8 cellular contexts compared by ENCODE assay signal in genomic region chr3:133573629-133574194, GRCh38. TPM values are rescaled to one million over a fixed set of nuclear protein-coding genes. Genes with fewer than 3 reads are reported as not detected.
DNase-seq lines count a peak whose midpoint lies in the region; ATAC-seq and TF ChIP-seq lines count a peak whose summit lies in the region.

A gene with protein sequence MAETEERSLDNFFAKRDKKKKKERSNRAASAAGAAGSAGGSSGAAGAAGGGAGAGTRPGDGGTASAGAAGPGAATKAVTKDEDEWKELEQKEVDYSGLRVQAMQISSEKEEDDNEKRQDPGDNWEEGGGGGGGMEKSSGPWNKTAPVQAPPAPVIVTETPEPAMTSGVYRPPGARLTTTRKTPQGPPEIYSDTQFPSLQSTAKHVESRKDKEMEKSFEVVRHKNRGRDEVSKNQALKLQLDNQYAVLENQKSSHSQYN (plus strand): TSS chr3:133573686. CDS start chr3:133574045, 359 bp downstream.

- H3K4me3 Mint-ChIP-seq in chondrocyte (ENCODE audit: unreplicated experiment) (peak within 1 kb of the TSS; percentile 80), type B pancreatic cell (peak within 1 kb of the TSS; percentile 94)

- H3K27me3 Mint-ChIP-seq in chondrocyte (ENCODE audit: low read depth) (no peaks in the 10 kb centered on the region), type B pancreatic cell (no peaks in the 10 kb centered on the region)

- no peak for TF ChIP-seq EP300 in Ishikawa (IDR thresholded peaks at IDR 0.05; ENCODE audit: borderline replicate concordance)

- H3K27ac Mint-ChIP-seq in chondrocyte (ENCODE audit: unreplicated experiment) = peak within 1 kb of the TSS; percentile 93
- peak within 1 kb of the TSS; percentile 96 for H3K27ac Mint-ChIP-seq in type B pancreatic cell

- H3K4me1 Mint-ChIP-seq in chondrocyte (ENCODE audit: low read depth) = peaks cover 81% of the 10 kb centered on the region
- H3K4me1 Mint-ChIP-seq in type B pancreatic cell (ENCODE audit: unreplicated experiment) = peaks cover 43% of the 10 kb centered on the region

- TF ChIP-seq RAD21 in Ishikawa (IDR thresholded peaks at IDR 0.05; ENCODE audit: low read depth) = no peak

- H3K36me3 Mint-ChIP-seq in chondrocyte (ENCODE audit: low read depth) (peaks cover 19% of the 10 kb centered on the region), type B pancreatic cell (peaks cover 28% of the 10 kb centered on the region)

- no peaks in the 10 kb centered on the region for H3K9me3 Mint-ChIP-seq in chondrocyte (ENCODE audit: low read depth)
- no peaks in the 10 kb centered on the region for H3K9me3 Mint-ChIP-seq in type B pancreatic cell

- TF ChIP-seq CTCF in chondrocyte (IDR thresholded peaks at IDR 0.05) (no peak), type B pancreatic cell (conservative IDR thresholded peaks at IDR 0.05) (no peak)

- peak; percentile 22 for ATAC-seq in GM21619 (IDR thresholded peaks at IDR 0.05; ENCODE audit: unreplicated experiment)

- DNase-seq in Daoy (ENCODE audit: low read depth) = no peak
- no peak for DNase-seq in chondrocyte (ENCODE audit: low spot score)
- no peak for DNase-seq in lung microvascular endothelial cell (ENCODE audit: low read depth in 2 of 2)
- no peak for DNase-seq in type B pancreatic cell (ENCODE audit: extremely low spot score, unreplicated experiment)
- DNase-seq in COLO668 (lab: John Stamatoyannopoulos, UW; ENCODE audit: unreplicated experiment) = no peak
- no peak for DNase-seq in nucleus accumbens (lab: John Stamatoyannopoulos, UW)

TF ChIP-seq in Ishikawa, 13 proteins besides CTCF, POLR2A, EP300 and RAD21:
- TF ChIP-seq TEAD4 (IDR thresholded peaks at IDR 0.05) = peak; percentile 21; the same call in 1 of the 2 replicates
- TF ChIP-seq FOXM1 (IDR thresholded peaks at IDR 0.05; ENCODE audit: borderline replicate concordance, low read depth) = no peak
- peak; percentile 78 for TF ChIP-seq TAF1 (IDR thresholded peaks at IDR 0.05; ENCODE audit: low read depth)
- TF ChIP-seq, protein P1, sequence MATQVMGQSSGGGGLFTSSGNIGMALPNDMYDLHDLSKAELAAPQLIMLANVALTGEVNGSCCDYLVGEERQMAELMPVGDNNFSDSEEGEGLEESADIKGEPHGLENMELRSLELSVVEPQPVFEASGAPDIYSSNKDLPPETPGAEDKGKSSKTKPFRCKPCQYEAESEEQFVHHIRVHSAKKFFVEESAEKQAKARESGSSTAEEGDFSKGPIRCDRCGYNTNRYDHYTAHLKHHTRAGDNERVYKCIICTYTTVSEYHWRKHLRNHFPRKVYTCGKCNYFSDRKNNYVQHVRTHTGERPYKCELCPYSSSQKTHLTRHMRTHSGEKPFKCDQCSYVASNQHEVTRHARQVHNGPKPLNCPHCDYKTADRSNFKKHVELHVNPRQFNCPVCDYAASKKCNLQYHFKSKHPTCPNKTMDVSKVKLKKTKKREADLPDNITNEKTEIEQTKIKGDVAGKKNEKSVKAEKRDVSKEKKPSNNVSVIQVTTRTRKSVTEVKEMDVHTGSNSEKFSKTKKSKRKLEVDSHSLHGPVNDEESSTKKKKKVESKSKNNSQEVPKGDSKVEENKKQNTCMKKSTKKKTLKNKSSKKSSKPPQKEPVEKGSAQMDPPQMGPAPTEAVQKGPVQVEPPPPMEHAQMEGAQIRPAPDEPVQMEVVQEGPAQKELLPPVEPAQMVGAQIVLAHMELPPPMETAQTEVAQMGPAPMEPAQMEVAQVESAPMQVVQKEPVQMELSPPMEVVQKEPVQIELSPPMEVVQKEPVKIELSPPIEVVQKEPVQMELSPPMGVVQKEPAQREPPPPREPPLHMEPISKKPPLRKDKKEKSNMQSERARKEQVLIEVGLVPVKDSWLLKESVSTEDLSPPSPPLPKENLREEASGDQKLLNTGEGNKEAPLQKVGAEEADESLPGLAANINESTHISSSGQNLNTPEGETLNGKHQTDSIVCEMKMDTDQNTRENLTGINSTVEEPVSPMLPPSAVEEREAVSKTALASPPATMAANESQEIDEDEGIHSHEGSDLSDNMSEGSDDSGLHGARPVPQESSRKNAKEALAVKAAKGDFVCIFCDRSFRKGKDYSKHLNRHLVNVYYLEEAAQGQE (IDR thresholded peaks at IDR 0.05; ENCODE audit: low read depth) = no peak
- peak; percentile 35; the same call in 1 of the 2 replicates for TF ChIP-seq NFIC (IDR thresholded peaks at IDR 0.05)
- TF ChIP-seq TCF12 (IDR thresholded peaks at IDR 0.05; ENCODE audit: low read depth) = peak; percentile 38; the same call in 1 of the 2 replicates
- TF ChIP-seq, protein P2, sequence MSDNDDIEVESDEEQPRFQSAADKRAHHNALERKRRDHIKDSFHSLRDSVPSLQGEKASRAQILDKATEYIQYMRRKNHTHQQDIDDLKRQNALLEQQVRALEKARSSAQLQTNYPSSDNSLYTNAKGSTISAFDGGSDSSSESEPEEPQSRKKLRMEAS (IDR thresholded peaks at IDR 0.05) = peak; percentile 31

RNA-seq across cellular contexts. Expression of the gene that starts here (rescaled TPM):
- 196 and 211 TPM in 2 replicates for total RNA-seq in Daoy (2014; rRNA removed; shearing (Covaris generic))
- total RNA-seq in chondrocyte (133 to 192 TPM (median 184 TPM) in 3 replicates), lung microvascular endothelial cell (141 and 168 TPM in 2 replicates), type B pancreatic cell (ENCODE audit: low replicate concordance) (153 and 162 TPM in 2 replicates)
